19 cellular contexts compared by ENCODE assay signal in the genomic region with DNA sequence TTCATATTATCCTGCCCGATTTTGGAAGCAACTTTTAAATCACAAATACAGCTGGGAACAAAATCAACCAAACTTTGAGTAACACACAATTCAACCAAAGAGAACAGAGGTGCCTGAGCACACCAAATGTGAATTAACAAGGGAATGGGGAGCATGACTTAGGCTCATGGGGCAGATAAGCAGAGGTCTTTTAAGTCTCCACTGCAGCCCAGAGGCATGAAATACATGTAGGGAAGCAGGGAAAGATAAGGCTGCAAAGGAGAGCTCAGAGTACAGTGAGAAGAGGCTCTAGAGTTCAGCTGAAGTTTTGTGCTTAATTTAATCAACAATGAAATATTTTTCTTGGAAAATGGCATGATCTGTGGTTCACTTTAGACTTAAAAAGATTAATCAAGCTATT. TPM values are rescaled to one million over a fixed set of nuclear protein-coding genes. Genes with fewer than 3 reads are reported as not detected.
"Had no signal": no experiment of that assay in that cellular context is flagged by ENCODE, and none has a peak within 500 bp of the region (broad histone marks: within the 10 kb centered on the region; RNA-seq: fewer than 3 reads in every experiment).

No MANE protein-coding gene starts in this region.

- DNase-seq: effector CD8-positive, alpha-beta T cell; heart right ventricle; islet precursor cell; left lung; mesenchymal stem cell; natural killer cell; posterior cingulate gyrus; stimulated activated CD4-positive, alpha-beta T cell treated with anti-CD3 and anti-CD28 coated beads, Interleukin-2, amount 100 ng/mL, for 48 hours; stimulated activated CD8-positive, alpha-beta memory T cell treated with anti-CD3 and anti-CD28 coated beads, Interleukin-4, amount 100 ng/mL, for 48 hours; stimulated activated naive CD8-positive, alpha-beta T cell treated with anti-CD3 and anti-CD28 coated beads, Interleukin-15, Interleukin-2, amounts not matched to agents 100 U/mL and 50 U/mL, for 24 hours; tibial artery; upper lobe of right lung had no signal

- H3K4me1 ChIP-seq: heart right ventricle, left lung, upper lobe of right lung, vagina had no signal

- H3K27ac ChIP-seq: coronary artery, heart right ventricle, left lung, upper lobe of right lung, vagina had no signal

- H3K27me3 ChIP-seq: heart right ventricle, left lung, tibial artery, upper lobe of right lung, vagina had no signal

- H3K9me3 ChIP-seq: tibial artery, upper lobe of right lung, vagina had no signal

- FAIRE-seq: frontal cortex had no signal

- H3K36me3 ChIP-seq: heart right ventricle, left lung, tibial artery, upper lobe of right lung, vagina had no signal

- H3K4me3 ChIP-seq: coronary artery, heart right ventricle, left lung, lung, smooth muscle cell, tibial artery, upper lobe of right lung, vagina had no signal

- ATAC-seq: natural killer cell; stimulated activated effector memory CD8-positive, alpha-beta T cell treated with anti-CD3 and anti-CD28 coated beads, Interleukin-12 subunit alpha, Interleukin-12 subunit beta, amount 100 ng/mL, for 72 hours; stimulated activated naive CD8-positive, alpha-beta T cell treated with anti-CD3 and anti-CD28 coated beads, Interleukin-15, Interleukin-2, amounts not matched to agents 100 U/mL and 50 U/mL, for 24 hours; upper lobe of right lung had no signal

RNA-seq across cellular contexts. Expression of a gene that starts 49.0 kb away (rescaled TPM):
- total RNA-seq: dermis microvascular lymphatic vessel endothelial cell, smooth muscle cell had no signal
- polyA plus RNA-seq: smooth muscle cell had no signal
